In genomic region chr15:99324082-99324620, GRCh38 we compare ENCODE assay signal across 8 cellular contexts.
A peak's percentile ranks its signal among the peaks of the same experiment; 100 is the strongest.
DNase-seq lines count a peak whose midpoint lies in the region; ATAC-seq and TF ChIP-seq lines count a peak whose summit lies in the region.

No MANE protein-coding gene starts in this region.

- in situ Hi-C loops in astrocyte of the cerebellum (cut with HindIII; ENCODE audit: low sequenced_read_pairs), result no loop called here

- ATAC-seq in HG03196 (IDR thresholded peaks at IDR 0.05; ENCODE audit: unreplicated experiment), result peak; percentile 74

- H3K4me1 ChIP-seq in osteoblast (ENCODE audit: insufficient read depth, low read length), result peaks cover 39% of the 10 kb centered on the region

- peak overlapping the region; percentile 90 for H3K27ac ChIP-seq in osteoblast (ENCODE audit: low read depth, low read length)

- DNase-seq in stimulated activated CD4-positive, alpha-beta T cell treated with anti-CD3 and anti-CD28 coated beads, Interleukin-15, amount 100 ng/mL, for 24 hours, result peak; percentile 12
- DNase-seq in stimulated activated CD4-positive, alpha-beta T cell treated with anti-CD3 and anti-CD28 coated beads, Interleukin-2, amount 100 ng/mL, for 48 hours, result no peak
- DNase-seq in astrocyte of the cerebellum (ENCODE audit: low read depth), result peak; percentile 94
- peak; percentile 68 for DNase-seq in osteoblast (ENCODE audit: insufficient read length, low spot score, missing footprints)
- no peak for DNase-seq in HT-29 (ENCODE audit: low spot score)
- no peak for DNase-seq in AML-193 (lab: John Stamatoyannopoulos, UW)
- no peak for DNase-seq in stimulated activated CD4-positive, alpha-beta T cell treated with anti-CD3 and anti-CD28 coated beads, Interleukin-12 subunit alpha, Interleukin-12 subunit beta, amount 100 ng/mL, for 4 hours

- TF ChIP-seq CTCF in astrocyte of the cerebellum (IDR thresholded peaks at IDR 0.05; ENCODE audit: low read depth, low read length, missing control alignments) (no peak), osteoblast (IDR thresholded peaks at IDR 0.05; ENCODE audit: extremely low read depth, low read depth, low read length) (no peak)

- no peaks in the 10 kb centered on the region for H3K9me3 ChIP-seq in osteoblast (ENCODE audit: low read depth, low read length)

- H2AFZ ChIP-seq in osteoblast (ENCODE audit: low read length), result peak overlapping the region; percentile 57

- no peaks in the 10 kb centered on the region for H3K79me2 ChIP-seq in osteoblast (ENCODE audit: insufficient read depth, low read length)

- H4K20me1 ChIP-seq in osteoblast (ENCODE audit: insufficient read depth, low read length), result no peaks in the 10 kb centered on the region

- H3K4me2 ChIP-seq in osteoblast (ENCODE audit: insufficient read depth, low read length), result peak overlapping the region; percentile 87

- no peaks in the 10 kb centered on the region for H3K36me3 ChIP-seq in osteoblast (ENCODE audit: insufficient read depth, low read length)

- H3K27me3 ChIP-seq in osteoblast (ENCODE audit: insufficient read depth, low read length), result no peaks in the 10 kb centered on the region

- H3K4me3 ChIP-seq in astrocyte of the cerebellum (ENCODE audit: low read depth, low read length) (peak overlapping the region; percentile 3), osteoblast (ENCODE audit: insufficient read depth, low read length) (peak overlapping the region; percentile 60)

Comparison
In these comparisons a context has a peak if more than half of its experiments do, and no peak if none do; other contexts are left out.
1. DNase-seq: peak in stimulated activated CD4-positive, alpha-beta T cell treated with anti-CD3 and anti-CD28 coated beads, Interleukin-15, amount 100 ng/mL, for 24 hours (single experiment), astrocyte of the cerebellum (single experiment) and osteoblast (single experiment); none in stimulated activated CD4-positive, alpha-beta T cell treated with anti-CD3 and anti-CD28 coated beads, Interleukin-2, amount 100 ng/mL, for 48 hours (0 of 2), HT-29 (single experiment), AML-193 (0 of 2) and stimulated activated CD4-positive, alpha-beta T cell treated with anti-CD3 and anti-CD28 coated beads, Interleukin-12 subunit alpha, Interleukin-12 subunit beta, amount 100 ng/mL, for 4 hours (single experiment).